Comparison of ENCODE assay signal across 2 cellular contexts in the genomic region with DNA sequence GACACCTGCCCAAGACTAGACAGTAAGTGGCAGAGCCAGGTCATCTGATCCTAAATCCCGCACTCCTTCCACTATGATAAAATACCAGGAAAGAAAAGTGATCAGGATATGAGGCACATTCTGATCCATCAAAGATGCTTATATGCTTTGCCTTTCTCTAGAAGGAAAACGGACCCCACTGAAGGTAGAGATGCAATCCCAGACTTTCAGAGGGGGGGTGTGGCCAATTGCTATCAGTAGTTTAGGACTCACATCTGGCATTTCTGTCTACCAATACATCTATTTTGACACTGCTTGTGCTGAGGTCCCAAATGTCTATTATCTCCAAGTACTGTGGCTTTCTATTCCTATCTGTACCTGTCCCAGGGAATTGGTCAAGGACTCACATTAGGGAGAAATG.
TF ChIP-seq lines count a peak whose summit lies in the region.

No MANE protein-coding gene starts in this region.

TF ChIP-seq in SK-N-SH, 30 proteins besides CTCF, POLR2A, EP300 and RAD21 (continued from another document):
- TF ChIP-seq, protein P1, sequence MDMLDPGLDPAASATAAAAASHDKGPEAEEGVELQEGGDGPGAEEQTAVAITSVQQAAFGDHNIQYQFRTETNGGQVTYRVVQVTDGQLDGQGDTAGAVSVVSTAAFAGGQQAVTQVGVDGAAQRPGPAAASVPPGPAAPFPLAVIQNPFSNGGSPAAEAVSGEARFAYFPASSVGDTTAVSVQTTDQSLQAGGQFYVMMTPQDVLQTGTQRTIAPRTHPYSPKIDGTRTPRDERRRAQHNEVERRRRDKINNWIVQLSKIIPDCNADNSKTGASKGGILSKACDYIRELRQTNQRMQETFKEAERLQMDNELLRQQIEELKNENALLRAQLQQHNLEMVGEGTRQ (IDR thresholded peaks at IDR 0.05; ENCODE audit: borderline replicate concordance, low read depth, low read length), result no peak
- TF ChIP-seq CHD2 (IDR thresholded peaks at IDR 0.05; ENCODE audit: low read length, partially characterized antibody), result no peak
- TF ChIP-seq, protein P2, sequence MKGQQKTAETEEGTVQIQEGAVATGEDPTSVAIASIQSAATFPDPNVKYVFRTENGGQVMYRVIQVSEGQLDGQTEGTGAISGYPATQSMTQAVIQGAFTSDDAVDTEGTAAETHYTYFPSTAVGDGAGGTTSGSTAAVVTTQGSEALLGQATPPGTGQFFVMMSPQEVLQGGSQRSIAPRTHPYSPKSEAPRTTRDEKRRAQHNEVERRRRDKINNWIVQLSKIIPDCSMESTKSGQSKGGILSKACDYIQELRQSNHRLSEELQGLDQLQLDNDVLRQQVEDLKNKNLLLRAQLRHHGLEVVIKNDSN (IDR thresholded peaks at IDR 0.05; ENCODE audit: borderline replicate concordance, low read depth), result no peak
- TF ChIP-seq FOXJ3 (CRISPR knock-in tag; IDR thresholded peaks at IDR 0.05), result no peak
- no peak for TF ChIP-seq SIN3A (IDR thresholded peaks at IDR 0.05; ENCODE audit: borderline replicate concordance, low read depth, low read length)
- no peak for TF ChIP-seq YY1 (IDR thresholded peaks at IDR 0.05; ENCODE audit: low read depth)
- TF ChIP-seq NFIC (IDR thresholded peaks at IDR 0.05; ENCODE audit: borderline replicate concordance), result no peak
- TF ChIP-seq, protein P3, sequence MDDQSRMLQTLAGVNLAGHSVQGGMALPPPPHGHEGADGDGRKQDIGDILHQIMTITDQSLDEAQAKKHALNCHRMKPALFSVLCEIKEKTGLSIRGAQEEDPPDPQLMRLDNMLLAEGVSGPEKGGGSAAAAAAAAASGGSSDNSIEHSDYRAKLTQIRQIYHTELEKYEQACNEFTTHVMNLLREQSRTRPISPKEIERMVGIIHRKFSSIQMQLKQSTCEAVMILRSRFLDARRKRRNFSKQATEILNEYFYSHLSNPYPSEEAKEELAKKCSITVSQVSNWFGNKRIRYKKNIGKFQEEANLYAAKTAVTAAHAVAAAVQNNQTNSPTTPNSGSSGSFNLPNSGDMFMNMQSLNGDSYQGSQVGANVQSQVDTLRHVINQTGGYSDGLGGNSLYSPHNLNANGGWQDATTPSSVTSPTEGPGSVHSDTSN (IDR thresholded peaks at IDR 0.05), result no peak
- TF ChIP-seq TEAD4 (IDR thresholded peaks at IDR 0.05; ENCODE audit: borderline replicate concordance, insufficient read depth), result no peak

TF ChIP-seq in SK-N-SH treated with all-trans-retinoic acid at 6 μM for 48 hours, 23 proteins besides CTCF, POLR2A, EP300 and RAD21 (continued from another document):
- TF ChIP-seq, protein P4, sequence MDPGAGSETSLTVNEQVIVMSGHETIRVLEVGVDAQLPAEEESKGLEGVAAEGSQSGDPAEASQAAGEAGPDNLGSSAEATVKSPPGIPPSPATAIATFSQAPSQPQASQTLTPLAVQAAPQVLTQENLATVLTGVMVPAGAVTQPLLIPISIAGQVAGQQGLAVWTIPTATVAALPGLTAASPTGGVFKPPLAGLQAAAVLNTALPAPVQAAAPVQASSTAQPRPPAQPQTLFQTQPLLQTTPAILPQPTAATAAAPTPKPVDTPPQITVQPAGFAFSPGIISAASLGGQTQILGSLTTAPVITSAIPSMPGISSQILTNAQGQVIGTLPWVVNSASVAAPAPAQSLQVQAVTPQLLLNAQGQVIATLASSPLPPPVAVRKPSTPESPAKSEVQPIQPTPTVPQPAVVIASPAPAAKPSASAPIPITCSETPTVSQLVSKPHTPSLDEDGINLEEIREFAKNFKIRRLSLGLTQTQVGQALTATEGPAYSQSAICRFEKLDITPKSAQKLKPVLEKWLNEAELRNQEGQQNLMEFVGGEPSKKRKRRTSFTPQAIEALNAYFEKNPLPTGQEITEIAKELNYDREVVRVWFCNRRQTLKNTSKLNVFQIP (CRISPR knock-in tag; IDR thresholded peaks at IDR 0.05; ENCODE audit: borderline replicate concordance, low read depth), result no peak
- TF ChIP-seq PPARA (CRISPR knock-in tag; IDR thresholded peaks at IDR 0.05; ENCODE audit: borderline replicate concordance), result no peak
- no peak for TF ChIP-seq ZFP3 (CRISPR knock-in tag; IDR thresholded peaks at IDR 0.05)
- TF ChIP-seq, protein P5, sequence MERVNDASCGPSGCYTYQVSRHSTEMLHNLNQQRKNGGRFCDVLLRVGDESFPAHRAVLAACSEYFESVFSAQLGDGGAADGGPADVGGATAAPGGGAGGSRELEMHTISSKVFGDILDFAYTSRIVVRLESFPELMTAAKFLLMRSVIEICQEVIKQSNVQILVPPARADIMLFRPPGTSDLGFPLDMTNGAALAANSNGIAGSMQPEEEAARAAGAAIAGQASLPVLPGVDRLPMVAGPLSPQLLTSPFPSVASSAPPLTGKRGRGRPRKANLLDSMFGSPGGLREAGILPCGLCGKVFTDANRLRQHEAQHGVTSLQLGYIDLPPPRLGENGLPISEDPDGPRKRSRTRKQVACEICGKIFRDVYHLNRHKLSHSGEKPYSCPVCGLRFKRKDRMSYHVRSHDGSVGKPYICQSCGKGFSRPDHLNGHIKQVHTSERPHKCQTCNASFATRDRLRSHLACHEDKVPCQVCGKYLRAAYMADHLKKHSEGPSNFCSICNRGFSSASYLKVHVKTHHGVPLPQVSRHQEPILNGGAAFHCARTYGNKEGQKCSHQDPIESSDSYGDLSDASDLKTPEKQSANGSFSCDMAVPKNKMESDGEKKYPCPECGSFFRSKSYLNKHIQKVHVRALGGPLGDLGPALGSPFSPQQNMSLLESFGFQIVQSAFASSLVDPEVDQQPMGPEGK (CRISPR knock-in tag; IDR thresholded peaks at IDR 0.05; ENCODE audit: borderline replicate concordance), result no peak
- no peak for TF ChIP-seq TOX (CRISPR knock-in tag; IDR thresholded peaks at IDR 0.05; ENCODE audit: borderline replicate concordance)
- TF ChIP-seq CSDC2 (CRISPR knock-in tag; IDR thresholded peaks at IDR 0.05), result no peak
- no peak for TF ChIP-seq ZNF8 (CRISPR knock-in tag; IDR thresholded peaks at IDR 0.05)
- TF ChIP-seq, protein P6, sequence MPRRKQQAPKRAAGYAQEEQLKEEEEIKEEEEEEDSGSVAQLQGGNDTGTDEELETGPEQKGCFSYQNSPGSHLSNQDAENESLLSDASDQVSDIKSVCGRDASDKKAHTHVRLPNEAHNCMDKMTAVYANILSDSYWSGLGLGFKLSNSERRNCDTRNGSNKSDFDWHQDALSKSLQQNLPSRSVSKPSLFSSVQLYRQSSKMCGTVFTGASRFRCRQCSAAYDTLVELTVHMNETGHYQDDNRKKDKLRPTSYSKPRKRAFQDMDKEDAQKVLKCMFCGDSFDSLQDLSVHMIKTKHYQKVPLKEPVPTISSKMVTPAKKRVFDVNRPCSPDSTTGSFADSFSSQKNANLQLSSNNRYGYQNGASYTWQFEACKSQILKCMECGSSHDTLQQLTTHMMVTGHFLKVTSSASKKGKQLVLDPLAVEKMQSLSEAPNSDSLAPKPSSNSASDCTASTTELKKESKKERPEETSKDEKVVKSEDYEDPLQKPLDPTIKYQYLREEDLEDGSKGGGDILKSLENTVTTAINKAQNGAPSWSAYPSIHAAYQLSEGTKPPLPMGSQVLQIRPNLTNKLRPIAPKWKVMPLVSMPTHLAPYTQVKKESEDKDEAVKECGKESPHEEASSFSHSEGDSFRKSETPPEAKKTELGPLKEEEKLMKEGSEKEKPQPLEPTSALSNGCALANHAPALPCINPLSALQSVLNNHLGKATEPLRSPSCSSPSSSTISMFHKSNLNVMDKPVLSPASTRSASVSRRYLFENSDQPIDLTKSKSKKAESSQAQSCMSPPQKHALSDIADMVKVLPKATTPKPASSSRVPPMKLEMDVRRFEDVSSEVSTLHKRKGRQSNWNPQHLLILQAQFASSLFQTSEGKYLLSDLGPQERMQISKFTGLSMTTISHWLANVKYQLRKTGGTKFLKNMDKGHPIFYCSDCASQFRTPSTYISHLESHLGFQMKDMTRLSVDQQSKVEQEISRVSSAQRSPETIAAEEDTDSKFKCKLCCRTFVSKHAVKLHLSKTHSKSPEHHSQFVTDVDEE (CRISPR knock-in tag; IDR thresholded peaks at IDR 0.05), result no peak
- no peak for TF ChIP-seq ISL1 (CRISPR knock-in tag; IDR thresholded peaks at IDR 0.05)
- no peak for TF ChIP-seq RARB (CRISPR knock-in tag; IDR thresholded peaks at IDR 0.05)
- TF ChIP-seq, protein P7, sequence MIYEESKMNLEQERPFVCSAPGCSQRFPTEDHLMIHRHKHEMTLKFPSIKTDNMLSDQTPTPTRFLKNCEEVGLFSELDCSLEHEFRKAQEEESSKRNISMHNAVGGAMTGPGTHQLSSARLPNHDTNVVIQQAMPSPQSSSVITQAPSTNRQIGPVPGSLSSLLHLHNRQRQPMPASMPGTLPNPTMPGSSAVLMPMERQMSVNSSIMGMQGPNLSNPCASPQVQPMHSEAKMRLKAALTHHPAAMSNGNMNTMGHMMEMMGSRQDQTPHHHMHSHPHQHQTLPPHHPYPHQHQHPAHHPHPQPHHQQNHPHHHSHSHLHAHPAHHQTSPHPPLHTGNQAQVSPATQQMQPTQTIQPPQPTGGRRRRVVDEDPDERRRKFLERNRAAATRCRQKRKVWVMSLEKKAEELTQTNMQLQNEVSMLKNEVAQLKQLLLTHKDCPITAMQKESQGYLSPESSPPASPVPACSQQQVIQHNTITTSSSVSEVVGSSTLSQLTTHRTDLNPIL (CRISPR knock-in tag; IDR thresholded peaks at IDR 0.05; ENCODE audit: low read depth), result no peak
- TF ChIP-seq ESRRG (CRISPR knock-in tag; IDR thresholded peaks at IDR 0.05), result no peak
- TF ChIP-seq, protein P8, sequence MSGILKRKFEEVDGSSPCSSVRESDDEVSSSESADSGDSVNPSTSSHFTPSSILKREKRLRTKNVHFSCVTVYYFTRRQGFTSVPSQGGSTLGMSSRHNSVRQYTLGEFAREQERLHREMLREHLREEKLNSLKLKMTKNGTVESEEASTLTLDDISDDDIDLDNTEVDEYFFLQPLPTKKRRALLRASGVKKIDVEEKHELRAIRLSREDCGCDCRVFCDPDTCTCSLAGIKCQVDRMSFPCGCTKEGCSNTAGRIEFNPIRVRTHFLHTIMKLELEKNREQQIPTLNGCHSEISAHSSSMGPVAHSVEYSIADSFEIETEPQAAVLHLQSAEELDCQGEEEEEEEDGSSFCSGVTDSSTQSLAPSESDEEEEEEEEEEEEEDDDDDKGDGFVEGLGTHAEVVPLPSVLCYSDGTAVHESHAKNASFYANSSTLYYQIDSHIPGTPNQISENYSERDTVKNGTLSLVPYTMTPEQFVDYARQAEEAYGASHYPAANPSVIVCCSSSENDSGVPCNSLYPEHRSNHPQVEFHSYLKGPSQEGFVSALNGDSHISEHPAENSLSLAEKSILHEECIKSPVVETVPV (CRISPR knock-in tag; IDR thresholded peaks at IDR 0.05), result no peak
